In the genomic region with DNA sequence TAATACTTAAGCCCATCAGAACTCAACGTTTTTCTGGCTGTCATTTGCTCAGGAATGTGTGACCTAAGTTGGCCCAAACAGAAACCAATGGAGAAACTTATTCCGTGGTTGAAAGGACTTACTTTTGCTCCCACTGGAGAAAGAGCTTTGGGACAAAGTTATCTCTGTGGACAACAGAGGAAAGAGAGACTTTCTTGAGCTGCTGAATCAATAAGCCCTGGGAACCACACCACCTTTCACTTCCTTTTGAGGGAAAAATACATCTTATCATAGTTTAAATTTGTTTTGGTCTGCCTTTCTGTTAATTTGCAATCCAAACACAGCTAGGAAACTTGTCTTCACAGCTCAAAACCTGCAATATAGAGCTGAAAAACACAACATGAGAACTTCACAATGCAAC, we compare ENCODE assay signal across 23 cellular contexts.
"Had no signal": no experiment of that assay in that cellular context is flagged by ENCODE, and none has a peak within 500 bp of the region (broad histone marks: within the 10 kb centered on the region; RNA-seq: fewer than 3 reads in every experiment).

No MANE protein-coding gene starts in this region.

- DNase-seq: effector memory CD8-positive, alpha-beta T cell; erythroblast; foreskin melanocyte; head of caudate nucleus; kidney; left cardiac atrium; left ventricle myocardium inferior; lower lobe of right lung; nucleus accumbens; ovary; right lobe of liver; spleen; stimulated activated CD4-positive, alpha-beta T cell treated with anti-CD3 and anti-CD28 coated beads, Interleukin-15, amount 100 ng/mL, for 24 hours; stimulated activated CD4-positive, alpha-beta T cell treated with anti-CD3 and anti-CD28 coated beads, Interleukin-1b, Interleukin-23, amount 100 ng/mL, for 48 hours; stimulated activated CD4-positive, alpha-beta T cell treated with anti-CD3 and anti-CD28 coated beads, Interleukin-4, amount 100 ng/mL, for 24 hours; tibial artery; upper lobe of left lung; uterus had no signal

- H2AFZ ChIP-seq: hepatocyte, neural progenitor cell had no signal

- H3K4me3 ChIP-seq: hepatocyte, left ventricle myocardium inferior, lower lobe of right lung, neural progenitor cell, ovary, prostate gland, right lobe of liver, spleen, tibial artery, upper lobe of left lung, uterus had no signal

- H3K9ac ChIP-seq: neural progenitor cell had no signal

- H3K27ac ChIP-seq: hepatocyte, left ventricle myocardium inferior, lower lobe of right lung, neural progenitor cell, ovary, prostate gland, right lobe of liver, tibial artery, upper lobe of left lung, uterus had no signal

- H3K4me2 ChIP-seq: hepatocyte, neural progenitor cell had no signal

- H3K9me3 ChIP-seq: ovary, prostate gland, right lobe of liver, tibial artery, upper lobe of left lung, uterus had no signal

- ATAC-seq: effector memory CD8-positive, alpha-beta T cell; left cardiac atrium; lower lobe of right lung; natural killer cell treated with Interleukin-12 subunit alpha and Interleukin-12 subunit beta and Interleukin-15 and Interleukin-18, amount 100 ng/mL, for 72 hours; right lobe of liver; stimulated activated memory B cell treated with anti-CD40 and anti-IgM and Interleukin-4, amounts not matched to agents 10 μg/mL and 1 μg/mL and 100 μg/mL, for 72 hours had no signal

- FAIRE-seq: kidney had no signal

- H3K27me3 ChIP-seq: hepatocyte, neural progenitor cell, ovary, right lobe of liver, spleen, tibial artery, upper lobe of left lung, uterus had no signal

- H3K4me1 ChIP-seq: lower lobe of right lung, prostate gland, right lobe of liver, spleen, tibial artery, upper lobe of left lung, uterus had no signal

- H3K36me3 ChIP-seq: left ventricle myocardium inferior, lower lobe of right lung, neural progenitor cell, ovary, prostate gland, right lobe of liver, spleen, tibial artery, upper lobe of left lung, uterus had no signal
